24 cellular contexts compared by ENCODE assay signal in genomic region chr7:80330434-80330833, GRCh38.
DNase-seq lines count a peak whose midpoint lies in the region; ATAC-seq, FAIRE-seq and TF ChIP-seq lines count a peak whose summit lies in the region.
"Had no signal": no experiment of that assay in that cellular context is flagged by ENCODE, and none has a peak within 500 bp of the region (broad histone marks: within the 10 kb centered on the region; RNA-seq: fewer than 3 reads in every experiment).

No MANE protein-coding gene starts in this region.

- no peak for FAIRE-seq in GM19239 (lab: Jason Lieb, UNC)
- FAIRE-seq: GM12892 had no signal

- TF ChIP-seq CTCF in fibroblast of the aortic adventitia (IDR thresholded peaks at IDR 0.05; ENCODE audit: insufficient read depth, low read length), result no peak
- TF ChIP-seq CTCF in smooth muscle cell (IDR thresholded peaks at IDR 0.05; ENCODE audit: borderline replicate concordance, insufficient read depth, poor library complexity, severe bottlenecking), result no peak

- peaks cover 11% of the 10 kb centered on the region for H3K4me1 ChIP-seq in smooth muscle cell (ENCODE audit: low read depth)
- H3K4me1 ChIP-seq: psoas muscle had no signal

- H3K27me3 ChIP-seq in smooth muscle cell (ENCODE audit: low read depth), result no peaks in the 10 kb centered on the region
- H3K27me3 ChIP-seq: esophagus squamous epithelium, hepatocyte, stomach had no signal

- H3K4me3 ChIP-seq in fibroblast of the aortic adventitia (ENCODE audit: low read depth, low read length) (no peak overlapping the region), smooth muscle cell (no peak overlapping the region)
- H3K4me3 ChIP-seq: esophagus squamous epithelium, hepatocyte, psoas muscle, stomach had no signal

- H3F3A ChIP-seq in smooth muscle cell (ENCODE audit: low read depth), result peaks cover 5% of the 10 kb centered on the region

- no peaks in the 10 kb centered on the region for H3K9me3 ChIP-seq in smooth muscle cell (replicated peaks; ENCODE audit: low read depth)
- H3K9me3 ChIP-seq: esophagus squamous epithelium, psoas muscle, stomach had no signal

- H3K9ac ChIP-seq in smooth muscle cell (ENCODE audit: low read depth), result no peak overlapping the region

- ATAC-seq in GM21619 (IDR thresholded peaks at IDR 0.05; ENCODE audit: unreplicated experiment), result no peak
- no peak for ATAC-seq in activated CD4-positive, CD25-positive, alpha-beta regulatory T cell treated with anti-CD3 and anti-CD28 coated beads, Interleukin-2, amount 50 U/mL, for 24 hours
- ATAC-seq: psoas muscle had no signal

- peak overlapping the region; percentile 76 for H3K4me2 ChIP-seq in smooth muscle cell
- H3K4me2 ChIP-seq: hepatocyte had no signal

- H3K27ac ChIP-seq in smooth muscle cell (ENCODE audit: low read depth), result peak overlapping the region; percentile 40
- H3K27ac ChIP-seq: C4-2B, esophagus squamous epithelium, hepatocyte, psoas muscle, stomach had no signal

- H2AFZ ChIP-seq in smooth muscle cell (ENCODE audit: low read depth), result peak overlapping the region; percentile 4
- H2AFZ ChIP-seq: hepatocyte had no signal

- H4K20me1 ChIP-seq in smooth muscle cell (ENCODE audit: low read depth), result no peaks in the 10 kb centered on the region

- H3K36me3 ChIP-seq in smooth muscle cell (ENCODE audit: low read depth), result no peaks in the 10 kb centered on the region
- H3K36me3 ChIP-seq: esophagus squamous epithelium, stomach had no signal

- no peaks in the 10 kb centered on the region for H3K79me2 ChIP-seq in smooth muscle cell (ENCODE audit: low read depth)
- H3K79me2 ChIP-seq: hepatocyte had no signal

- DNase-seq in GM04504 (ENCODE audit: low read depth), result peak; percentile 48
- peak; percentile 86 for DNase-seq in amniotic epithelial cell (ENCODE audit: low read depth)
- peak; percentile 80 for DNase-seq in fibroblast of the aortic adventitia (ENCODE audit: low read depth)
- no peak for DNase-seq in smooth muscle cell (lab: John Stamatoyannopoulos, UW; ENCODE audit: unreplicated experiment)
- DNase-seq in GM19239 (ENCODE audit: insufficient read length, low spot score), result no peak
- no peak for DNase-seq in hippocampal formation (lab: John Stamatoyannopoulos, UW)
- DNase-seq: activated CD4-positive, alpha-beta T cell treated with anti-CD3 and anti-CD28 coated beads for 48 hours; central memory CD4-positive, alpha-beta T cell; effector memory CD4-positive, alpha-beta T cell; esophagus squamous epithelium; GDM1; Kasumi-1; kidney; NCI-H1092 treated with DMSO at 0.1 percent for 48 hours; NCI-H2107; NCI-H510A treated with DMSO at 0.1 percent for 48 hours; psoas muscle; stimulated activated CD4-positive, alpha-beta T cell treated with anti-CD3 and anti-CD28 coated beads, Interleukin-4, amount 100 ng/mL, for 24 hours; stomach had no signal

Comparison
In these comparisons a context has a peak if more than half of its experiments do, and no peak if none do; other contexts are left out.
1. DNase-seq: peak in GM04504 (single experiment), amniotic epithelial cell (single experiment) and fibroblast of the aortic adventitia (single experiment); none in smooth muscle cell (single experiment), GM19239 (single experiment) and hippocampal formation (0 of 2).